13 cellular contexts compared by ENCODE assay signal in genomic region chr12:22050078-22050477, GRCh38. TPM values are rescaled to one million over a fixed set of nuclear protein-coding genes. Genes with fewer than 3 reads are reported as not detected.
DNase-seq lines count a peak whose midpoint lies in the region; ATAC-seq, FAIRE-seq and TF ChIP-seq lines count a peak whose summit lies in the region.
"Had no signal": no experiment of that assay in that cellular context is flagged by ENCODE, and none has a peak within 500 bp of the region (broad histone marks: within the 10 kb centered on the region; RNA-seq: fewer than 3 reads in every experiment).

No MANE protein-coding gene starts in this region.

- no peak overlapping the region for H3K27ac ChIP-seq in HEK293 (ENCODE audit: extremely low read depth, low read depth, low read length)
- peak overlapping the region; percentile 18 for H3K27ac ChIP-seq in colonic mucosa
- H3K27ac ChIP-seq in parathyroid adenoma = peak overlapping the region; percentile 14
- H3K27ac ChIP-seq in RWPE1 = no peak overlapping the region

- H3K36me3 ChIP-seq in HEK293 (ENCODE audit: control insufficient read depth in 2 of 2, insufficient read depth in 1 of 2, low read length in 2 of 2) = peaks cover 5 to 14% of the 10 kb centered on the region in 2 experiments; a peak in 1 of 3 replicates
- no peaks in the 10 kb centered on the region for H3K36me3 ChIP-seq in colonic mucosa
- H3K36me3 ChIP-seq in parathyroid adenoma (ENCODE audit: control insufficient read depth, insufficient read depth, low read length) = no peaks in the 10 kb centered on the region

- H3K9me3 ChIP-seq in HEK293 (ENCODE audit: control insufficient read depth, insufficient read depth, low read depth, low read length) (no peaks in the 10 kb centered on the region), colonic mucosa (no peaks in the 10 kb centered on the region), parathyroid adenoma (ENCODE audit: control insufficient read depth, low read length) (no peaks in the 10 kb centered on the region)

- peak; percentile 35 for FAIRE-seq in GM19239 (lab: Jason Lieb, UNC)
- FAIRE-seq: GM12892 had no signal

- H3K9ac ChIP-seq in colonic mucosa (ENCODE audit: low read depth in 2 of 2, low read length in 2 of 2) (peak overlapping the region in 1 of 2 donors; percentile 12), parathyroid adenoma (no peak overlapping the region)

- H3K27me3 ChIP-seq in colonic mucosa (no peaks in the 10 kb centered on the region), parathyroid adenoma (ENCODE audit: control insufficient read depth, insufficient read depth, low read length) (no peaks in the 10 kb centered on the region)

- CTCF ChIA-PET in HEK293 (lab: Yijun Ruan, JAX) = no interaction called here
- CTCF ChIA-PET in RWPE1 (lab: Yijun Ruan, JAX) = no interaction called here

- no peak for DNase-seq in GM19239 (ENCODE audit: insufficient read length, low spot score)
- no peak for DNase-seq in colonic mucosa
- DNase-seq in RWPE1 (ENCODE audit: low spot score) = no peak
- no peak for DNase-seq in cerebellar nuclear complex (lab: John Stamatoyannopoulos, UW)
- DNase-seq: CD8-positive, alpha-beta T cell; COR-L47; DND-41; GDM1; HCEC 1CT had no signal

- POLR2A ChIA-PET in HEK293 (lab: Yijun Ruan, JAX) (no interaction called here), RWPE1 (lab: Yijun Ruan, JAX; ENCODE audit: low non-redundant PET) (no interaction called here)

- TF ChIP-seq CTCF in HEK293 (tag by site-specific recombination; IDR thresholded peaks at IDR 0.05) = no peak
- TF ChIP-seq CTCF in colonic mucosa (IDR thresholded peaks at IDR 0.05) = no peak
- TF ChIP-seq CTCF in parathyroid adenoma (IDR thresholded peaks at IDR 0.05) = no peak
- no peak for TF ChIP-seq CTCF in RWPE1 (conservative IDR thresholded peaks at IDR 0.05; ENCODE audit: low read depth)

- no peak overlapping the region for H3K4me2 ChIP-seq in parathyroid adenoma (ENCODE audit: low read length)

- intact Hi-C loops in colonic mucosa (cut with DNase I) = no loop called here

- peaks cover 18% of the 10 kb centered on the region for H3K79me2 ChIP-seq in parathyroid adenoma

- H3K4me3 ChIP-seq in HEK293 (ENCODE audit: low read depth, low read length) = no peak overlapping the region
- H3K4me3 ChIP-seq in colonic mucosa = no peak overlapping the region
- H3K4me3 ChIP-seq in parathyroid adenoma (ENCODE audit: low read depth, low read length) = no peak overlapping the region

- ATAC-seq in HG02884 (IDR thresholded peaks at IDR 0.05; ENCODE audit: unreplicated experiment) = no peak
- ATAC-seq: CD8-positive, alpha-beta T cell had no signal

- no peak overlapping the region for H2AFZ ChIP-seq in parathyroid adenoma

- H3K4me1 ChIP-seq in HEK293 (ENCODE audit: control insufficient read depth, insufficient read depth, low read length) = peaks cover 6% of the 10 kb centered on the region; the same call in 1 of the 2 replicates
- H3K4me1 ChIP-seq in colonic mucosa = peaks cover 13% of the 10 kb centered on the region
- H3K4me1 ChIP-seq in parathyroid adenoma = peaks cover 11% of the 10 kb centered on the region

TF ChIP-seq in HEK293, 187 proteins besides CTCF, POLR2A, EP300 and RAD21:
- TF ChIP-seq ZNF549 (tag by site-specific recombination; IDR thresholded peaks at IDR 0.05) = no peak
- no peak for TF ChIP-seq ZNF521 (tag by site-specific recombination; IDR thresholded peaks at IDR 0.05)
- no peak for TF ChIP-seq ZNF791 (tag by site-specific recombination; IDR thresholded peaks at IDR 0.05)
- peak; percentile 85 for TF ChIP-seq ZNF133 (tag by site-specific recombination; IDR thresholded peaks at IDR 0.05)
- TF ChIP-seq ZNF266 (tag by site-specific recombination; IDR thresholded peaks at IDR 0.05; ENCODE audit: low read depth) = no peak
- TF ChIP-seq ZNF621 (tag by site-specific recombination; IDR thresholded peaks at IDR 0.05) = no peak
- TF ChIP-seq BCL11A (tag by site-specific recombination; IDR thresholded peaks at IDR 0.05; ENCODE audit: low read depth) = no peak
- 0 out of 2 replicates have a peak, but pooled peaks have one; percentile 32 for TF ChIP-seq ZNF768 (tag by site-specific recombination; IDR thresholded peaks at IDR 0.05)
- no peak for TF ChIP-seq ZNF654 (tag by site-specific recombination; IDR thresholded peaks at IDR 0.05; ENCODE audit: low read depth)
- no peak for TF ChIP-seq ZNF398 (tag by site-specific recombination; IDR thresholded peaks at IDR 0.05)
- TF ChIP-seq ZIC2 (tag by site-specific recombination; IDR thresholded peaks at IDR 0.05) = no peak
- no peak for TF ChIP-seq ZNF518A (tag by site-specific recombination; conservative IDR thresholded peaks at IDR 0.05; ENCODE audit: low read depth)
- no peak for TF ChIP-seq ZSCAN30 (tag by site-specific recombination; IDR thresholded peaks at IDR 0.05)
- TF ChIP-seq ZBTB20 (tag by site-specific recombination; IDR thresholded peaks at IDR 0.05) = no peak
- no peak for TF ChIP-seq ZBTB48 (tag by site-specific recombination; IDR thresholded peaks at IDR 0.05)
- TF ChIP-seq PRDM10 (tag by site-specific recombination; IDR thresholded peaks at IDR 0.05) = no peak

RNA-seq across cellular contexts. Expression of gene CMAS, which starts 4.1 kb away (rescaled TPM):
- total RNA-seq in colonic mucosa = 100 to 1,000 TPM; 126 to 189 TPM

Comparison
In these comparisons a context has a peak if more than half of its experiments do, and no peak if none do; other contexts are left out.
1. H3K27ac ChIP-seq: peak in colonic mucosa (single experiment) and parathyroid adenoma (single experiment); none in HEK293 (single experiment) and RWPE1 (single experiment).